Comparison of ENCODE assay signal across 10 cellular contexts in the genomic region with DNA sequence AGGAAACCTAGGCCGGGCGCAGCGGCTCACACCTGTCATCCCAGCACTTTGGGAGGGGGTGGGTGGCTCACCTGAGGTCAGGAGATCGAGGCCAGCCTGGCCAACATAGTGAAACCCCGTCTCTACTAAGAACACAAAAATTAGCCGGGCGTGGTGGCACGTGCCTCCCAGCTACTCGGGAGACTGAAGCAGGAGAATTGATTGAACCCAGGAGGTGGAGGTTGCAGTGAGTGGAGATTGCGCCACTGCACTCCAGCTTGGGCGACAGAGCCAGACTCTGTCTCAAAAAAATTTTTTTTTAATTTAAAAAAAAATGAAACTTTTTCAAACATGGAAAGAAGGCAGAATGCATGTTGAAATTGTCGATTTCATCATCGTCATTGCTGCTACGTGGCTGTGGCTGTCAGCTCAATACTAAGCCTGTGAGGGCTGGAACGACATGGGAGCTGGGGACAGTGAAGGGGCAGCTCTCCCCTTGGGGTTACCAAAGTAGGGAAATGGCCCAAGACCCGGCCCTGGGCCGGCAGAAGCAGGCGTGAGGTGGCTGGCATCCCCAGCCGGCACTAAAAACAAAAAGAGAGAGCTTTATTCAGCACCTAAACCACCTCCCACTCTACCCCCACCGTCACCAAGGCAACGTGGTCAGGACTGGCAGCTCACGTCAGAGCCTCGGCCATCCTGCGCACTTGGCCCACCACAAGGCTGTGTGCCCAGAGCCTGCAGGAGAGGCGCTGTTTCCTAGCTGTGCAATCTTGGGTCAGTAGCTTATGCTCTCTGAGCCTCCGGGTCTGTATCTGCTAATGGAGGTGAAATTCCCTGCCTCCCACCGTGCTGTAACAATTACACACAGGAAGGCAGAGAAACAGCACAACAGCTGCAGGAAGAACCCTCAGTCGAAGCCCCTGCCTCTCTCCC.
DNase-seq lines count a peak whose midpoint lies in the region; ATAC-seq lines count a peak whose summit lies in the region.
"Had no signal": no experiment of that assay in that cellular context is flagged by ENCODE, and none has a peak within 500 bp of the region (broad histone marks: within the 10 kb centered on the region; RNA-seq: fewer than 3 reads in every experiment).

No MANE protein-coding gene starts in this region.

- ATAC-seq in HG02938 (IDR thresholded peaks at IDR 0.05; ENCODE audit: unreplicated experiment), result no peak
- no peak for ATAC-seq in HG03457 (IDR thresholded peaks at IDR 0.05; ENCODE audit: unreplicated experiment)
- ATAC-seq in GM18873 (IDR thresholded peaks at IDR 0.05; ENCODE audit: low FRiP score, unreplicated experiment), result no peak

- DNase-seq in CD1c-positive myeloid dendritic cell (ENCODE audit: extremely low spot score), result peak; percentile 63
- DNase-seq in SIG-M5 (lab: John Stamatoyannopoulos, UW), result peak; percentile 17
- DNase-seq in effector CD8-positive, alpha-beta T cell (lab: John Stamatoyannopoulos, UW), result peak; percentile 13
- peak in 36 of 56 donors; percentile 13 to 75 (median 44) for DNase-seq in nucleus accumbens (lab: John Stamatoyannopoulos, UW)
- DNase-seq in DMS 273 treated with DMSO at 0.1 percent for 48 hours (lab: John Stamatoyannopoulos, UW), result no peak
- DNase-seq: aorta, GF-D8 had no signal
